32 cellular contexts compared by ENCODE assay signal in genomic region chr13:42490676-42491075, GRCh38.
"Had no signal": no experiment of that assay in that cellular context is flagged by ENCODE, and none has a peak within 500 bp of the region (broad histone marks: within the 10 kb centered on the region; RNA-seq: fewer than 3 reads in every experiment).

No MANE protein-coding gene starts in this region.

- H3K27ac Mint-ChIP-seq: activated B cell treated with CpG ODN at 0.5 μM for 24 hours; activated CD4-positive, alpha-beta memory T cell treated with anti-CD3 and anti-CD28 coated beads, Interleukin-2, amount 10 ng/mL, durations not matched to agents 7 days and 5 days; activated CD4-positive, alpha-beta T cell treated with anti-CD3 and anti-CD28 coated beads for 36 hours; activated CD4-positive, alpha-beta T cell treated with anti-CD3 and anti-CD28 coated beads, Interleukin-2, amount 10 ng/mL, durations not matched to agents 7 days and 5 days; activated naive CD8-positive, alpha-beta T cell; activated T-cell treated with anti-CD3 and anti-CD28 coated beads, Interleukin-2, amount 50 U/mL, for 24 hours; activated T-cell treated with anti-CD3 and anti-CD28 coated beads, Interleukin-2, amount 50 U/mL, for 72 hours; dendritic cell treated with granulocyte-macrophage colony-stimulating factor and Interleukin-4, amounts not matched to agents 40 ng/mL and 50 ng/mL, for 4 days; endodermal cell; T-helper 17 cell; T-helper 2 cell treated with Interferon-gamma antibody and Interleukin-4, amounts not matched to agents 5 μg/mL and 100 μg/mL, for 36 hours had no signal

- H3K9me3 Mint-ChIP-seq: activated B cell treated with CpG ODN at 0.5 μM for 24 hours; activated CD4-positive, alpha-beta memory T cell treated with anti-CD3 and anti-CD28 coated beads, Interleukin-2, amount 10 ng/mL, durations not matched to agents 7 days and 5 days; activated T-cell treated with anti-CD3 and anti-CD28 coated beads, Interleukin-2, amount 50 U/mL, for 24 hours; activated T-cell treated with anti-CD3 and anti-CD28 coated beads, Interleukin-2, amount 50 U/mL, for 72 hours; central memory CD8-positive, alpha-beta T cell; dendritic cell treated with granulocyte-macrophage colony-stimulating factor and Interleukin-4, amounts not matched to agents 40 ng/mL and 50 ng/mL, for 4 days; endodermal cell; T-helper 2 cell treated with Interferon-gamma antibody and Interleukin-4, amounts not matched to agents 5 μg/mL and 100 μg/mL, for 36 hours had no signal

- H3K4me3 ChIP-seq: coronary artery, dorsolateral prefrontal cortex, esophagus squamous epithelium, gastroesophageal sphincter had no signal

- DNase-seq: activated B cell treated with CpG ODN at 0.5 μM for 24 hours; activated CD4-positive, alpha-beta memory T cell treated with anti-CD3 and anti-CD28 coated beads, Interleukin-2, amount 10 ng/mL, durations not matched to agents 7 days and 5 days; activated CD4-positive, alpha-beta T cell treated with anti-CD3 and anti-CD28 coated beads for 36 hours; activated CD4-positive, alpha-beta T cell treated with anti-CD3 and anti-CD28 coated beads, Interleukin-2, amount 10 ng/mL, durations not matched to agents 7 days and 5 days; activated CD4-positive, alpha-beta T cell treated with anti-CD3 and anti-CD28 coated beads, Interleukin-2, amount 50 U/mL, for 4 hours; activated CD4-positive, CD25-positive, alpha-beta regulatory T cell treated with anti-CD3 and anti-CD28 coated beads, Interleukin-2, amount 50 U/mL, for 72 hours; activated CD8-positive, alpha-beta memory T cell treated with anti-CD3 and anti-CD28 coated beads, Interleukin-2, amount 50 U/mL, for 48 hours; activated gamma-delta T cell treated with Interleukin-2 at 50 U/mL for 16 hours; activated naive CD4-positive, alpha-beta T cell treated with anti-CD3 and anti-CD28 coated beads, Interleukin-2, amount 50 U/mL, for 16 hours; activated naive CD4-positive, alpha-beta T cell treated with Interleukin-2 at 50 U/mL for 16 hours; activated T-cell treated with anti-CD3 and anti-CD28 coated beads for 4 hours; activated T-cell treated with anti-CD3 and anti-CD28 coated beads, Interleukin-2, amount 50 U/mL, for 24 hours; activated T-cell treated with anti-CD3 and anti-CD28 coated beads, Interleukin-2, amount 50 U/mL, for 72 hours; amniotic stem cell; anterior cingulate cortex; brain microvascular endothelial cell; dorsolateral prefrontal cortex; effector memory CD4-positive, alpha-beta T cell; endodermal cell; erythroblast; esophagus squamous epithelium; foreskin melanocyte; T-helper 1 cell; T-helper 17 cell; T1000; WERI-Rb-1 had no signal

- H3K4me3 Mint-ChIP-seq: activated B cell treated with CpG ODN at 0.5 μM for 24 hours; activated CD4-positive, alpha-beta memory T cell treated with anti-CD3 and anti-CD28 coated beads, Interleukin-2, amount 10 ng/mL, durations not matched to agents 7 days and 5 days; activated CD4-positive, alpha-beta T cell treated with anti-CD3 and anti-CD28 coated beads for 36 hours; activated CD4-positive, alpha-beta T cell treated with anti-CD3 and anti-CD28 coated beads, Interleukin-2, amount 10 ng/mL, durations not matched to agents 7 days and 5 days; activated naive CD8-positive, alpha-beta T cell; activated T-cell treated with anti-CD3 and anti-CD28 coated beads, Interleukin-2, amount 50 U/mL, for 24 hours; activated T-cell treated with anti-CD3 and anti-CD28 coated beads, Interleukin-2, amount 50 U/mL, for 72 hours; central memory CD8-positive, alpha-beta T cell; dendritic cell treated with granulocyte-macrophage colony-stimulating factor and Interleukin-4, amounts not matched to agents 40 ng/mL and 50 ng/mL, for 4 days; endodermal cell; T-helper 17 cell; T-helper 2 cell treated with Interferon-gamma antibody and Interleukin-4, amounts not matched to agents 5 μg/mL and 100 μg/mL, for 36 hours had no signal

- H3K27me3 ChIP-seq: brain microvascular endothelial cell, dorsolateral prefrontal cortex, esophagus squamous epithelium, gastroesophageal sphincter had no signal

- H3K4me1 Mint-ChIP-seq: activated B cell treated with CpG ODN at 0.5 μM for 24 hours; central memory CD8-positive, alpha-beta T cell; endodermal cell had no signal

- H3K27ac ChIP-seq: brain microvascular endothelial cell, coronary artery, dorsolateral prefrontal cortex, esophagus squamous epithelium, gastroesophageal sphincter, WERI-Rb-1 had no signal

- H3K9me3 ChIP-seq: esophagus squamous epithelium, gastroesophageal sphincter had no signal

- ATAC-seq: activated CD4-positive, alpha-beta T cell treated with anti-CD3 and anti-CD28 coated beads for 36 hours; activated T-cell treated with anti-CD3 and anti-CD28 coated beads, Interleukin-2, amount 50 U/mL, for 72 hours; gastroesophageal sphincter; T-helper 17 cell had no signal

- H3K36me3 ChIP-seq: brain microvascular endothelial cell, esophagus squamous epithelium, gastroesophageal sphincter, WERI-Rb-1 had no signal

- H3K27me3 Mint-ChIP-seq: activated B cell treated with CpG ODN at 0.5 μM for 24 hours; activated CD4-positive, alpha-beta memory T cell treated with anti-CD3 and anti-CD28 coated beads, Interleukin-2, amount 10 ng/mL, durations not matched to agents 7 days and 5 days; activated CD4-positive, alpha-beta T cell treated with anti-CD3 and anti-CD28 coated beads for 36 hours; activated CD4-positive, alpha-beta T cell treated with anti-CD3 and anti-CD28 coated beads, Interleukin-2, amount 10 ng/mL, durations not matched to agents 7 days and 5 days; activated naive CD8-positive, alpha-beta T cell; activated T-cell treated with anti-CD3 and anti-CD28 coated beads, Interleukin-2, amount 50 U/mL, for 24 hours; central memory CD8-positive, alpha-beta T cell; T-helper 17 cell had no signal
